In the genomic region with DNA sequence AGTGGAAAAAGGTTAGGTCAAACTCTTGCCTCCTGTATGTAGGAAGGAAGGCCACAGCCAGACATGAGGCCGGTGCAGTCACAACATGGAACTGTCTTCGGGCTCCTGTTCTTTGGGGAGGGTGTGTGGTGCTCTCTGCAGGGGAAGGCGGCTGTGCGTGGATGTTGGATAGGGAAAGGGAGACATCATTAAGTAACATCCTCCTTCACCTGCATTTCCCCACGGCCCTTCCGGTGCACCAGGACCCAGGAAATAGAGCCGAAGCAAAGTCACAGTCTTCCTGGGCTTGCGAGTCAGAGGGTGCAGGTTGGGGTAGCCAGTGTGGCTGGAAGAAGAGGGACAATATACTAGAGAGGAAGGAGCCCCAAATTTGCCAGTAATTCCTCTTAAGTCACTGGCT, we compare ENCODE assay signal across 16 cellular contexts.
DNase-seq lines count a peak whose midpoint lies in the region; ATAC-seq and TF ChIP-seq lines count a peak whose summit lies in the region.
"Had no signal": no experiment of that assay in that cellular context is flagged by ENCODE, and none has a peak within 500 bp of the region (broad histone marks: within the 10 kb centered on the region; RNA-seq: fewer than 3 reads in every experiment).

No MANE protein-coding gene starts in this region.

- peaks cover 19% of the 10 kb centered on the region for H3K4me1 Mint-ChIP-seq in activated CD4-positive, alpha-beta T cell treated with anti-CD3 and anti-CD28 coated beads, Interleukin-2, amount 10 ng/mL, durations not matched to agents 7 days and 5 days
- H3K4me1 Mint-ChIP-seq in natural killer cell treated with Interleukin-12 subunit alpha and Interleukin-12 subunit beta and Interleukin-15 and Interleukin-18, amount 100 ng/mL, for 72 hours (ENCODE audit: low read depth in 2 of 2), result peaks cover 17 to 27% of the 10 kb centered on the region in 2 donors
- peaks cover 21 to 34% of the 10 kb centered on the region in 2 donors for H3K4me1 Mint-ChIP-seq in natural killer cell

- no peak for TF ChIP-seq CTCF in natural killer cell (IDR thresholded peaks at IDR 0.05)
- no peak for TF ChIP-seq CTCF in lower leg skin (IDR thresholded peaks at IDR 0.05)
- TF ChIP-seq CTCF in vagina (IDR thresholded peaks at IDR 0.05), result no peak

- WGBS in lower leg skin, 2 donors, result 93 to 95% methylated on average over 8 of the region's 8 CpGs

- peak; percentile 2 for DNase-seq in activated CD4-positive, alpha-beta T cell treated with anti-CD3 and anti-CD28 coated beads, Interleukin-2, amount 10 ng/mL, durations not matched to agents 7 days and 5 days
- no peak for DNase-seq in activated CD4-positive, alpha-beta T cell treated with anti-CD3 and anti-CD28 coated beads for 4 hours
- DNase-seq in natural killer cell treated with Interleukin-12 subunit alpha and Interleukin-12 subunit beta and Interleukin-15 and Interleukin-18, amount 100 ng/mL, for 72 hours (ENCODE audit: low spot score), result peak; percentile 34
- DNase-seq in natural killer cell (no peak), lower leg skin (ENCODE audit: low spot score in 2 of 2) (peak; percentile 8 to 68), vagina (ENCODE audit: extremely low spot score in 2 of 2) (peak; percentile 72 to 83), COLO668 (lab: John Stamatoyannopoulos, UW; ENCODE audit: unreplicated experiment) (no peak)
- DNase-seq: AML-193; CD4-positive, CD25-positive, alpha-beta regulatory T cell; DMS79 had no signal

- no peaks in the 10 kb centered on the region for H3K4me1 ChIP-seq in vagina

- intact Hi-C loops in natural killer cell (cut with micrococcal nuclease) (no loop called here), lower leg skin (cut with DNase I; ENCODE audit: low total_unique reads) (no loop called here), vagina (cut with DNase I) (no loop called here)

- H3K4me3 ChIP-seq in lower leg skin (ENCODE audit: low read depth, poor library complexity, severe bottlenecking) (no peak overlapping the region), vagina (no peak overlapping the region)
- H3K4me3 ChIP-seq: BLaER1 treated with 17β-estradiol and CSF1 and Interleukin-3, amounts not matched to agents 10 nM and 100 nM; GM12878; GM23248 had no signal

- CTCF ChIA-PET in activated CD4-positive, alpha-beta T cell treated with anti-CD3 and anti-CD28 coated beads, Interleukin-2, amount 10 ng/mL, durations not matched to agents 7 days and 5 days (lab: Charles Lee), result interaction anchor here (1.2 kb wide), 1 partner anchor 13 kb away, joined by 3 read pairs; no protein-coding TSS in a partner anchor

- no peaks in the 10 kb centered on the region for H3K9me3 ChIP-seq in vagina

- H3K36me3 Mint-ChIP-seq in activated CD4-positive, alpha-beta T cell treated with anti-CD3 and anti-CD28 coated beads, Interleukin-2, amount 10 ng/mL, durations not matched to agents 7 days and 5 days (ENCODE audit: low read depth), result no peaks in the 10 kb centered on the region
- H3K36me3 Mint-ChIP-seq in natural killer cell treated with Interleukin-12 subunit alpha and Interleukin-12 subunit beta and Interleukin-15 and Interleukin-18, amount 100 ng/mL, for 72 hours, result no peaks in the 10 kb centered on the region
- no peaks in the 10 kb centered on the region for H3K36me3 Mint-ChIP-seq in natural killer cell
- H3K36me3 Mint-ChIP-seq: CD4-positive, CD25-positive, alpha-beta regulatory T cell had no signal

- H3K27me3 Mint-ChIP-seq in activated CD4-positive, alpha-beta T cell treated with anti-CD3 and anti-CD28 coated beads, Interleukin-2, amount 10 ng/mL, durations not matched to agents 7 days and 5 days, result peaks cover 11% of the 10 kb centered on the region
- no peaks in the 10 kb centered on the region for H3K27me3 Mint-ChIP-seq in natural killer cell treated with Interleukin-12 subunit alpha and Interleukin-12 subunit beta and Interleukin-15 and Interleukin-18, amount 100 ng/mL, for 72 hours
- H3K27me3 Mint-ChIP-seq in natural killer cell (ENCODE audit: low read depth in 2 of 2), result peaks cover 0 to 3% of the 10 kb centered on the region in 2 donors

- POLR2A ChIA-PET in activated CD4-positive, alpha-beta T cell treated with anti-CD3 and anti-CD28 coated beads, Interleukin-2, amount 10 ng/mL, durations not matched to agents 7 days and 5 days (lab: Charles Lee), result no interaction called here

- H3K36me3 ChIP-seq in vagina, result no peaks in the 10 kb centered on the region

- no peak overlapping the region for H3K27ac Mint-ChIP-seq in activated CD4-positive, alpha-beta T cell treated with anti-CD3 and anti-CD28 coated beads, Interleukin-2, amount 10 ng/mL, durations not matched to agents 7 days and 5 days
- H3K27ac Mint-ChIP-seq in natural killer cell treated with Interleukin-12 subunit alpha and Interleukin-12 subunit beta and Interleukin-15 and Interleukin-18, amount 100 ng/mL, for 72 hours, result no peak overlapping the region
- H3K27ac Mint-ChIP-seq in natural killer cell, result peak overlapping the region in 1 of 2 donors; percentile 52

- no peak overlapping the region for H3K27ac ChIP-seq in vagina
- H3K27ac ChIP-seq: 22Rv1; BLaER1 treated with 17β-estradiol and CSF1 and Interleukin-3, amounts not matched to agents 10 nM and 100 nM; GM23248 had no signal

- TF ChIP-seq POLR2A in lower leg skin (IDR thresholded peaks at IDR 0.05), result no peak
- TF ChIP-seq POLR2A in vagina (IDR thresholded peaks at IDR 0.05), result no peak

- no peaks in the 10 kb centered on the region for H3K9me3 Mint-ChIP-seq in activated CD4-positive, alpha-beta T cell treated with anti-CD3 and anti-CD28 coated beads, Interleukin-2, amount 10 ng/mL, durations not matched to agents 7 days and 5 days
- no peaks in the 10 kb centered on the region for H3K9me3 Mint-ChIP-seq in natural killer cell treated with Interleukin-12 subunit alpha and Interleukin-12 subunit beta and Interleukin-15 and Interleukin-18, amount 100 ng/mL, for 72 hours
- H3K9me3 Mint-ChIP-seq in natural killer cell, result no peaks in the 10 kb centered on the region

- no peak overlapping the region for H3K4me3 Mint-ChIP-seq in activated CD4-positive, alpha-beta T cell treated with anti-CD3 and anti-CD28 coated beads, Interleukin-2, amount 10 ng/mL, durations not matched to agents 7 days and 5 days
- H3K4me3 Mint-ChIP-seq in natural killer cell treated with Interleukin-12 subunit alpha and Interleukin-12 subunit beta and Interleukin-15 and Interleukin-18, amount 100 ng/mL, for 72 hours, result no peak overlapping the region
- H3K4me3 Mint-ChIP-seq in natural killer cell, result no peak overlapping the region
- H3K4me3 Mint-ChIP-seq: CD4-positive, CD25-positive, alpha-beta regulatory T cell had no signal

- ATAC-seq in natural killer cell treated with Interleukin-12 subunit alpha and Interleukin-12 subunit beta and Interleukin-15 and Interleukin-18, amount 100 ng/mL, for 72 hours, result no peak
- ATAC-seq in natural killer cell (no peak), GM21423 (IDR thresholded peaks at IDR 0.05; ENCODE audit: unreplicated experiment) (no peak)
- ATAC-seq: GM12878, HCT116 had no signal

- no peaks in the 10 kb centered on the region for H3K27me3 ChIP-seq in vagina

Comparison
In these comparisons a context has a peak if more than half of its experiments do, and no peak if none do; other contexts are left out.
1. DNase-seq: peak in activated CD4-positive, alpha-beta T cell treated with anti-CD3 and anti-CD28 coated beads, Interleukin-2, amount 10 ng/mL, durations not matched to agents 7 days and 5 days (single experiment), natural killer cell treated with Interleukin-12 subunit alpha and Interleukin-12 subunit beta and Interleukin-15 and Interleukin-18, amount 100 ng/mL, for 72 hours (single experiment), lower leg skin (2 of 2) and vagina (2 of 2); none in activated CD4-positive, alpha-beta T cell treated with anti-CD3 and anti-CD28 coated beads for 4 hours (0 of 2), natural killer cell (single experiment) and COLO668 (single experiment).